ENCODE assay signal across 8 cellular contexts in the genomic region with DNA sequence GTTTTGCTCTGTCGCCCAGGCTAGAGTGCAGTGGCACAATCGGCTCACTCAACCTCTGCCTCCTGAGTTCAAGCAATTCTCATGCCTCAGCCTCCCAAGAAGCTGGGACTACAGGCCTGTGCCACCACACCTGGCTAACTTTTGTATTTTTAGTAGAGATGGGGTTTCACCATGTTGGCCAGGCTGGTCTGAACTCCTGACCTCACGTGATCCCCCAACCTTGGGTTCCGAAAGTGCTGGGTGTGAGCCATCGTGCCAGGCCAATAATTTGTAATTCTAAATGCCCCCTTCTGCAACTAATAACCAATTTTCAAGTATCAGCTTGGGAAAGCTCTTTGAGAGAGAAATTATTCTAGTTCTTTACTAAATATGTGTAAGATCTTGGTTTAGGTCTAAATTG. TPM values are rescaled to one million over a fixed set of nuclear protein-coding genes. Genes with fewer than 3 reads are reported as not detected.
DNase-seq lines count a peak whose midpoint lies in the region; ATAC-seq and TF ChIP-seq lines count a peak whose summit lies in the region.
"Not testable (repeated sequence)": the region's sequence is repeated elsewhere in the genome, so short reads cannot be mapped to it uniquely, and the experiment has no call there.

No MANE protein-coding gene starts in this region.

- H3K27me3 Mint-ChIP-seq in CD4-positive, CD25-positive, alpha-beta regulatory T cell; T-helper 17 cell; activated CD8-positive, alpha-beta T cell treated with anti-CD3 and anti-CD28 coated beads for 36 hours; activated naive CD4-positive, alpha-beta T cell treated with anti-CD3 and anti-CD28 coated beads, Interleukin-2, amount 50 U/mL, for 24 hours; dendritic cell treated with granulocyte-macrophage colony-stimulating factor and Interleukin-4, amounts not matched to agents 40 ng/mL and 50 ng/mL, for 4 days; nephron (ENCODE audit: low read depth): not testable (repeated sequence)

- peak overlapping the region; percentile 61 for H3K9ac ChIP-seq in Karpas-422 (ENCODE audit: low read length)

- POLR2A ChIA-PET in activated CD8-positive, alpha-beta T cell treated with anti-CD3 and anti-CD28 coated beads for 36 hours (lab: Charles Lee): interaction anchor here (1.0 to 1.3 kb wide), 2 partner anchors 28 to 38 kb away, joined by 3 to 5 read pairs; no protein-coding TSS in a partner anchor

- intact Hi-C loops in activated CD8-positive, alpha-beta T cell treated with anti-CD3 and anti-CD28 coated beads for 36 hours (cut with micrococcal nuclease): not testable (repeated sequence)
- intact Hi-C loops in dendritic cell treated with granulocyte-macrophage colony-stimulating factor and Interleukin-4, amounts not matched to agents 40 ng/mL and 50 ng/mL, for 4 days (cut with micrococcal nuclease): loop anchor here (5.0 kb wide), 1 partner anchor 139 kb away; no protein-coding TSS in a partner anchor
- intact Hi-C loops in thyroid gland (cut with DNase I): loop anchor here (10.0 kb wide), 2 partner anchors 141 to 149 kb away; a partner anchor contains a TSS

- not testable (repeated sequence) for TF ChIP-seq CTCF in activated CD8-positive, alpha-beta T cell treated with anti-CD3 and anti-CD28 coated beads for 36 hours (IDR thresholded peaks at IDR 0.05); nephron (IDR thresholded peaks at IDR 0.05; ENCODE audit: unreplicated experiment in 3 of 3); thyroid gland (IDR thresholded peaks at IDR 0.05)

- H3K79me2 ChIP-seq in Karpas-422 (ENCODE audit: low read length): peaks cover 38% of the 10 kb centered on the region

- not testable (repeated sequence) for H3K9me2 ChIP-seq in Karpas-422 (replicated peaks; ENCODE audit: insufficient read depth, low read length)

- CTCF ChIA-PET in activated CD8-positive, alpha-beta T cell treated with anti-CD3 and anti-CD28 coated beads for 36 hours (lab: Charles Lee): interaction anchor here (1.0 to 2.6 kb wide), 3 partner anchors 64 to 141 kb away, joined by 3 to 8 read pairs (median 4); no protein-coding TSS in a partner anchor

- not testable (repeated sequence) for H3K36me3 ChIP-seq in CD4-positive, CD25-positive, alpha-beta regulatory T cell (ENCODE audit: control insufficient read depth, insufficient read depth, low read length); Karpas-422 (ENCODE audit: insufficient read depth, low read length); thyroid gland

- H3K4me1 Mint-ChIP-seq in CD4-positive, CD25-positive, alpha-beta regulatory T cell: peaks cover 14 to 61% (median 33%) of the 10 kb centered on the region in 4 donors
- H3K4me1 Mint-ChIP-seq in T-helper 17 cell (peaks cover 34% of the 10 kb centered on the region), nephron (peaks cover 19% of the 10 kb centered on the region)
- H3K4me1 Mint-ChIP-seq in activated CD8-positive, alpha-beta T cell treated with anti-CD3 and anti-CD28 coated beads for 36 hours (ENCODE audit: low read depth): peaks cover 41% of the 10 kb centered on the region
- peaks cover 52% of the 10 kb centered on the region for H3K4me1 Mint-ChIP-seq in activated naive CD4-positive, alpha-beta T cell treated with anti-CD3 and anti-CD28 coated beads, Interleukin-2, amount 50 U/mL, for 24 hours
- peaks cover 27% of the 10 kb centered on the region for H3K4me1 Mint-ChIP-seq in dendritic cell treated with granulocyte-macrophage colony-stimulating factor and Interleukin-4, amounts not matched to agents 40 ng/mL and 50 ng/mL, for 4 days (ENCODE audit: low read depth)

- H3K4me3 ChIP-seq in CD4-positive, CD25-positive, alpha-beta regulatory T cell (ENCODE audit: low read depth, low read length): peak overlapping the region; percentile 53
- peak overlapping the region; percentile 55; the same call in 1 of the 2 replicates for H3K4me3 ChIP-seq in Karpas-422 (ENCODE audit: low read length)
- peak overlapping the region in 1 of 3 donors; percentile 5 for H3K4me3 ChIP-seq in thyroid gland (replicated peaks in 1 of 3)

- not testable (repeated sequence) for H3K9me3 Mint-ChIP-seq in CD4-positive, CD25-positive, alpha-beta regulatory T cell; activated CD8-positive, alpha-beta T cell treated with anti-CD3 and anti-CD28 coated beads for 36 hours; activated naive CD4-positive, alpha-beta T cell treated with anti-CD3 and anti-CD28 coated beads, Interleukin-2, amount 50 U/mL, for 24 hours; dendritic cell treated with granulocyte-macrophage colony-stimulating factor and Interleukin-4, amounts not matched to agents 40 ng/mL and 50 ng/mL, for 4 days; nephron

- peak overlapping the region; percentile 57 to 93 (median 58) for H3K27ac Mint-ChIP-seq in CD4-positive, CD25-positive, alpha-beta regulatory T cell
- H3K27ac Mint-ChIP-seq in T-helper 17 cell (peak overlapping the region; percentile 72), nephron (peak overlapping the region in 2 of 3 experiments; percentile 28 to 66)
- peak overlapping the region; percentile 67 for H3K27ac Mint-ChIP-seq in activated CD8-positive, alpha-beta T cell treated with anti-CD3 and anti-CD28 coated beads for 36 hours
- H3K27ac Mint-ChIP-seq in activated naive CD4-positive, alpha-beta T cell treated with anti-CD3 and anti-CD28 coated beads, Interleukin-2, amount 50 U/mL, for 24 hours: peak overlapping the region; percentile 57
- peak overlapping the region; percentile 95 for H3K27ac Mint-ChIP-seq in dendritic cell treated with granulocyte-macrophage colony-stimulating factor and Interleukin-4, amounts not matched to agents 40 ng/mL and 50 ng/mL, for 4 days

- not testable (repeated sequence) for H4K20me1 ChIP-seq in Karpas-422 (ENCODE audit: insufficient read depth, low read depth, low read length)

- not testable (repeated sequence) for ATAC-seq in CD4-positive, CD25-positive, alpha-beta regulatory T cell (ENCODE audit: low read depth in 2 of 2); T-helper 17 cell; activated CD8-positive, alpha-beta T cell treated with anti-CD3 and anti-CD28 coated beads for 36 hours

- peaks cover 68% of the 10 kb centered on the region for H3K4me1 ChIP-seq in CD4-positive, CD25-positive, alpha-beta regulatory T cell (ENCODE audit: control insufficient read depth, insufficient read depth, low read length, poor library complexity, severe bottlenecking)
- H3K4me1 ChIP-seq in Karpas-422 (ENCODE audit: low read length) (peaks cover 54% of the 10 kb centered on the region), thyroid gland (peaks cover 21 to 35% of the 10 kb centered on the region in 2 donors)

- not testable (repeated sequence) for H2AFZ ChIP-seq in Karpas-422 (ENCODE audit: low read length)

- H3K4me2 ChIP-seq in Karpas-422 (ENCODE audit: low read depth, low read length, poor library complexity, severe bottlenecking): peak overlapping the region; percentile 86

- not testable (repeated sequence) for H3K36me3 Mint-ChIP-seq in CD4-positive, CD25-positive, alpha-beta regulatory T cell; T-helper 17 cell (ENCODE audit: low read depth); activated naive CD4-positive, alpha-beta T cell treated with anti-CD3 and anti-CD28 coated beads, Interleukin-2, amount 50 U/mL, for 24 hours
- peaks cover 31% of the 10 kb centered on the region for H3K36me3 Mint-ChIP-seq in activated CD8-positive, alpha-beta T cell treated with anti-CD3 and anti-CD28 coated beads for 36 hours (ENCODE audit: low read depth)
- peaks cover 20% of the 10 kb centered on the region for H3K36me3 Mint-ChIP-seq in dendritic cell treated with granulocyte-macrophage colony-stimulating factor and Interleukin-4, amounts not matched to agents 40 ng/mL and 50 ng/mL, for 4 days (ENCODE audit: low read depth)
- peaks cover 13% of the 10 kb centered on the region for H3K36me3 Mint-ChIP-seq in nephron (ENCODE audit: low read depth)

- DNase-seq in CD4-positive, CD25-positive, alpha-beta regulatory T cell; Karpas-422; T-helper 17 cell; activated CD8-positive, alpha-beta T cell treated with anti-CD3 and anti-CD28 coated beads for 36 hours; thyroid gland: not testable (repeated sequence)

- TF ChIP-seq POLR2A in thyroid gland (IDR thresholded peaks at IDR 0.05): not testable (repeated sequence)

- peak overlapping the region; percentile 65 for H3K27ac ChIP-seq in CD4-positive, CD25-positive, alpha-beta regulatory T cell (ENCODE audit: insufficient read depth, low read length, poor library complexity, severe bottlenecking)
- H3K27ac ChIP-seq in Karpas-422 (ENCODE audit: low read length) (peak overlapping the region; percentile 96), thyroid gland (peak overlapping the region; percentile 71 to 82 (median 80))

- H3K4me3 Mint-ChIP-seq in CD4-positive, CD25-positive, alpha-beta regulatory T cell: peak overlapping the region; percentile 64 to 81 (median 72)
- H3K4me3 Mint-ChIP-seq in T-helper 17 cell; activated CD8-positive, alpha-beta T cell treated with anti-CD3 and anti-CD28 coated beads for 36 hours; activated naive CD4-positive, alpha-beta T cell treated with anti-CD3 and anti-CD28 coated beads, Interleukin-2, amount 50 U/mL, for 24 hours; dendritic cell treated with granulocyte-macrophage colony-stimulating factor and Interleukin-4, amounts not matched to agents 40 ng/mL and 50 ng/mL, for 4 days: not testable (repeated sequence)
- H3K4me3 Mint-ChIP-seq in nephron: peak overlapping the region; percentile 20 to 71 (median 32)

- H3K9me3 ChIP-seq in CD4-positive, CD25-positive, alpha-beta regulatory T cell (ENCODE audit: control insufficient read depth in 2 of 2, low read length in 2 of 2); Karpas-422 (ENCODE audit: low read length); T-helper 17 cell (ENCODE audit: control insufficient read depth, low read length, poor library complexity, severe bottlenecking); thyroid gland: not testable (repeated sequence)

- not testable (repeated sequence) for H3K27me3 ChIP-seq in CD4-positive, CD25-positive, alpha-beta regulatory T cell (ENCODE audit: control insufficient read depth, insufficient read depth, low read length); Karpas-422 (ENCODE audit: low read length); thyroid gland

- 81 to 92% methylated on average over 5 of the region's 5 CpGs for WGBS in thyroid gland, 2 donors

RNA-seq across cellular contexts. Expression of a gene that starts 3.0 kb away (rescaled TPM):
- 300 TPM for total RNA-seq in CD4-positive, CD25-positive, alpha-beta regulatory T cell
- 10 to 100 TPM; 18.6 to 36.1 (median 28.0) TPM for polyA plus RNA-seq in CD4-positive, CD25-positive, alpha-beta regulatory T cell
- total RNA-seq in Karpas-422 (2014; rRNA removed; shearing (Covaris generic); ENCODE audit: low replicate concordance): 43.2 and 59.5 TPM in 2 replicates
- total RNA-seq in T-helper 17 cell: 100 to 1,000 TPM; 185 to 189 TPM
- total RNA-seq in activated CD8-positive, alpha-beta T cell treated with anti-CD3 and anti-CD28 coated beads for 36 hours: 100 to 1,000 TPM; 273 to 274 TPM
- 10 to 100 TPM; 31.1 to 57.6 (median 43.1) TPM for total RNA-seq in thyroid gland

RNA-seq across cellular contexts. Expression of a gene that starts 3.7 kb away (rescaled TPM):
- total RNA-seq in CD4-positive, CD25-positive, alpha-beta regulatory T cell: 26.6 TPM
- polyA plus RNA-seq in CD4-positive, CD25-positive, alpha-beta regulatory T cell: 10 to 100 TPM in 3 of 4 donors, 1 to 10 TPM in 1; 9.3 to 14.6 (median 10.9) TPM
- 25.4 and 36.1 TPM in 2 replicates for total RNA-seq in Karpas-422 (2014; rRNA removed; shearing (Covaris generic); ENCODE audit: low replicate concordance)
- 10 to 100 TPM; 24.2 to 26.4 TPM for total RNA-seq in T-helper 17 cell
- 10 to 100 TPM; 50.3 to 50.5 TPM for total RNA-seq in activated CD8-positive, alpha-beta T cell treated with anti-CD3 and anti-CD28 coated beads for 36 hours
- 10 to 100 TPM; 15.7 to 21.2 (median 19.2) TPM for total RNA-seq in thyroid gland
